Comparison of ENCODE assay signal across 13 cellular contexts in genomic region chr12:132154941-132155770, GRCh38. TPM values are rescaled to one million over a fixed set of nuclear protein-coding genes. Genes with fewer than 3 reads are reported as not detected.
DNase-seq lines count a peak whose midpoint lies in the region; FAIRE-seq and TF ChIP-seq lines count a peak whose summit lies in the region.
"Had no signal": no experiment of that assay in that cellular context is flagged by ENCODE, and none has a peak within 500 bp of the region (broad histone marks: within the 10 kb centered on the region; RNA-seq: fewer than 3 reads in every experiment).

No MANE protein-coding gene starts in this region.

- no peak overlapping the region for H4K8ac ChIP-seq in mesenchymal stem cell (ENCODE audit: low read length)

- H2BK120ac ChIP-seq in mesenchymal stem cell (ENCODE audit: low read depth, low read length), result no peak overlapping the region

- no peak for TF ChIP-seq POLR2A in GM12892 (IDR thresholded peaks at IDR 0.05; ENCODE audit: low read depth, low read length)

- FAIRE-seq in GM12892 (lab: Jason Lieb, UNC), result peak; percentile 83
- FAIRE-seq in bronchial epithelial cell (lab: Jason Lieb, UNC), result peak; percentile 100

- H3K36me3 ChIP-seq in bronchial epithelial cell (ENCODE audit: control insufficient read depth, insufficient read depth, low read length), result peaks cover 3% of the 10 kb centered on the region
- peaks cover 27 to 68% of the 10 kb centered on the region in 2 experiments for H3K36me3 ChIP-seq in mesenchymal stem cell (ENCODE audit: control insufficient read depth in 1 of 2, insufficient read depth in 2 of 2, low read depth in 1 of 2, low read length in 2 of 2)
- H3K36me3 ChIP-seq in BE2C, result peaks cover 14% of the 10 kb centered on the region

- no peak for TF ChIP-seq CTCF in bronchial epithelial cell (IDR thresholded peaks at IDR 0.05; ENCODE audit: insufficient read depth, low read length, severe bottlenecking)
- TF ChIP-seq CTCF in BE2C (IDR thresholded peaks at IDR 0.05; ENCODE audit: low read depth, low read length), result no peak

- H3K4ac ChIP-seq in mesenchymal stem cell (ENCODE audit: low read depth in 1 of 2, low read length in 2 of 2), result no peak overlapping the region

- H4K91ac ChIP-seq in mesenchymal stem cell (ENCODE audit: low read length), result no peak overlapping the region

- no peak overlapping the region for H3K14ac ChIP-seq in mesenchymal stem cell (ENCODE audit: low read length in 2 of 2)

- no peaks in the 10 kb centered on the region for H3K27me3 ChIP-seq in bronchial epithelial cell (ENCODE audit: control insufficient read depth, insufficient read depth, low read length)
- H3K27me3 ChIP-seq in mesenchymal stem cell (ENCODE audit: control insufficient read depth in 1 of 2, insufficient read depth in 1 of 2, low read length in 2 of 2), result peaks cover 0 to 19% of the 10 kb centered on the region in 2 experiments
- H3K27me3 ChIP-seq in BE2C, result peaks cover 10% of the 10 kb centered on the region
- H3K27me3 ChIP-seq: ascending aorta had no signal

- H3K27ac ChIP-seq in mesenchymal stem cell (ENCODE audit: low read length, poor library complexity, severe bottlenecking), result no peak overlapping the region
- H3K27ac ChIP-seq: ascending aorta had no signal

- no peak overlapping the region for H3K4me2 ChIP-seq in mesenchymal stem cell (ENCODE audit: low read length, poor library complexity, severe bottlenecking)

- peak; percentile 24 for DNase-seq in NCI-H2227 (lab: John Stamatoyannopoulos, UW; ENCODE audit: unreplicated experiment)
- DNase-seq in NCI-H2227 treated with DMSO at 0.1 percent for 48 hours (lab: John Stamatoyannopoulos, UW), result no peak
- no peak for DNase-seq in GM12892 (ENCODE audit: insufficient read length)
- no peak for DNase-seq in bronchial epithelial cell (ENCODE audit: low read depth)
- no peak for DNase-seq in mesenchymal stem cell
- no peak for DNase-seq in BE2C
- DNase-seq in amniotic stem cell (lab: John Stamatoyannopoulos, UW), result no peak
- no peak for DNase-seq in NCI-H1694 (lab: John Stamatoyannopoulos, UW)
- DNase-seq: ACHN, hippocampal formation, NCI-H187 treated with DMSO at 0.1 percent for 48 hours, RPMI8226 had no signal

- H2BK12ac ChIP-seq in mesenchymal stem cell (ENCODE audit: low read length in 2 of 2), result no peak overlapping the region

- no peak overlapping the region for H3K9ac ChIP-seq in mesenchymal stem cell (ENCODE audit: low read length)

- H2BK5ac ChIP-seq in mesenchymal stem cell (ENCODE audit: low read depth, low read length, poor library complexity, severe bottlenecking), result no peak overlapping the region

- H3K4me3 ChIP-seq in bronchial epithelial cell (ENCODE audit: low read depth, low read length) (no peak overlapping the region), mesenchymal stem cell (ENCODE audit: insufficient read depth in 1 of 2, low read depth in 1 of 2, low read length in 2 of 2) (no peak overlapping the region), BE2C (ENCODE audit: low read depth, low read length) (no peak overlapping the region)
- H3K4me3 ChIP-seq: ascending aorta had no signal

- peak overlapping the region; percentile 44 for H2BK15ac ChIP-seq in mesenchymal stem cell (ENCODE audit: low read depth, poor library complexity, severe bottlenecking)

- no peak overlapping the region for H3K18ac ChIP-seq in mesenchymal stem cell (ENCODE audit: low read depth in 1 of 2, low read length in 2 of 2)

- H3K4me1 ChIP-seq in mesenchymal stem cell (ENCODE audit: control insufficient read depth, insufficient read depth, low read depth, low read length) (peaks cover 8% of the 10 kb centered on the region), BE2C (no peaks in the 10 kb centered on the region)
- H3K4me1 ChIP-seq: ascending aorta had no signal

- H2AK5ac ChIP-seq in mesenchymal stem cell (ENCODE audit: low read length, severe bottlenecking), result no peak overlapping the region

- 92% methylated on average over 47 of the region's 51 CpGs for WGBS in mesenchymal stem cell

- no peak overlapping the region for H3K23ac ChIP-seq in mesenchymal stem cell (ENCODE audit: low read length in 2 of 2)

- no peak overlapping the region for H2AFZ ChIP-seq in mesenchymal stem cell (ENCODE audit: low read depth, low read length)

- H3K9me3 ChIP-seq in mesenchymal stem cell (ENCODE audit: control insufficient read depth, low read length), result no peaks in the 10 kb centered on the region
- no peaks in the 10 kb centered on the region; the same call in 1 of the 2 replicates for H3K9me3 ChIP-seq in BE2C
- H3K9me3 ChIP-seq: ascending aorta had no signal

- H3K79me1 ChIP-seq in mesenchymal stem cell (replicated peaks; ENCODE audit: low read length, poor library complexity, severe bottlenecking), result peaks cover 19% of the 10 kb centered on the region

RNA-seq across cellular contexts. Expression of gene NOC4L, which starts 10.9 kb away (rescaled TPM):
- 5.2 TPM for polyA plus RNA-seq in GM12892 (2012; ENCODE audit: missing spikeins)
- total RNA-seq in bronchial epithelial cell, result 10.0 and 11.4 TPM in 2 replicates
- 16.6 TPM for polyA plus RNA-seq in mesenchymal stem cell (2013, experiment 1 of 2)
- 15.7 TPM for polyA plus RNA-seq in mesenchymal stem cell (2013, experiment 2 of 2)
- 158 TPM for polyA plus RNA-seq in BE2C (2012; ENCODE audit: insufficient read depth, insufficient read length, low read depth)

RNA-seq across cellular contexts. Expression of gene DDX51, which starts 11.0 kb away (rescaled TPM):
- polyA plus RNA-seq in GM12892 (2012; ENCODE audit: missing spikeins), result 11.2 TPM
- 9.0 and 10.0 TPM in 2 replicates for total RNA-seq in bronchial epithelial cell
- polyA plus RNA-seq in mesenchymal stem cell (2013, experiment 1 of 2), result 4.3 TPM
- 4.4 TPM for polyA plus RNA-seq in mesenchymal stem cell (2013, experiment 2 of 2)
- polyA plus RNA-seq in BE2C (2012; ENCODE audit: insufficient read depth, insufficient read length, low read depth), result 118 TPM
